In genomic region chr12:94230357-94230905, GRCh38 we compare ENCODE assay signal across 12 cellular contexts.
DNase-seq lines count a peak whose midpoint lies in the region; ATAC-seq, FAIRE-seq and TF ChIP-seq lines count a peak whose summit lies in the region.
"Had no signal": no experiment of that assay in that cellular context is flagged by ENCODE, and none has a peak within 500 bp of the region (broad histone marks: within the 10 kb centered on the region; RNA-seq: fewer than 3 reads in every experiment).

No MANE protein-coding gene starts in this region.

- no peak for TF ChIP-seq EP300 in transverse colon (IDR thresholded peaks at IDR 0.05; ENCODE audit: low read depth)

- H3K4me3 ChIP-seq in Jurkat, Clone E6-1 (ENCODE audit: low read length) = no peak overlapping the region
- H3K4me3 ChIP-seq in fibroblast of villous mesenchyme (ENCODE audit: low read depth, low read length) (no peak overlapping the region), transverse colon (no peak overlapping the region), upper lobe of right lung (no peak overlapping the region)
- H3K4me3 ChIP-seq: ascending aorta had no signal

- TF ChIP-seq CTCF in fibroblast of villous mesenchyme (IDR thresholded peaks at IDR 0.05; ENCODE audit: insufficient read depth, low read depth, low read length) (no peak), GM10266 (IDR thresholded peaks at IDR 0.05; ENCODE audit: control insufficient read depth, insufficient read depth, low read depth, missing control alignments) (no peak), transverse colon (IDR thresholded peaks at IDR 0.05) (no peak), upper lobe of right lung (IDR thresholded peaks at IDR 0.05) (no peak)

- intact Hi-C loops in posterior vena cava (cut with DNase I) (no loop called here), transverse colon (cut with DNase I; ENCODE audit: low total_unique reads) (no loop called here), upper lobe of right lung (cut with DNase I) (no loop called here)

- ATAC-seq in GM21390 (IDR thresholded peaks at IDR 0.05; ENCODE audit: unreplicated experiment) = peak; percentile 45
- no peak for ATAC-seq in upper lobe of right lung
- ATAC-seq: esophagus mucosa had no signal

- DNase-seq in GM12892 (ENCODE audit: insufficient read length) = no peak
- peak; percentile 24 for DNase-seq in Jurkat, Clone E6-1 (ENCODE audit: low read depth, low spot score)
- peak; percentile 23 for DNase-seq in fibroblast of villous mesenchyme (ENCODE audit: low read depth)
- no peak for DNase-seq in GM10266 (ENCODE audit: extremely low spot score)
- DNase-seq in posterior vena cava (ENCODE audit: low spot score) = no peak
- DNase-seq in transverse colon = no peak
- DNase-seq in upper lobe of right lung = no peak
- DNase-seq: DMS153 had no signal

- FAIRE-seq in GM12892 (lab: Jason Lieb, UNC) = peak; percentile 75

- H3K9me3 ChIP-seq in transverse colon = no peaks in the 10 kb centered on the region
- no peaks in the 10 kb centered on the region for H3K9me3 ChIP-seq in upper lobe of right lung
- H3K9me3 ChIP-seq: ascending aorta had no signal

- no peak overlapping the region for H3K27ac ChIP-seq in transverse colon
- no peak overlapping the region for H3K27ac ChIP-seq in upper lobe of right lung
- H3K27ac ChIP-seq: ascending aorta, VCaP had no signal

- TF ChIP-seq POLR2A in GM12892 (IDR thresholded peaks at IDR 0.05; ENCODE audit: low read depth, low read length) (no peak), transverse colon (IDR thresholded peaks at IDR 0.05) (no peak)

- 55 to 67% methylated on average over 1 to 2 of the region's 2 CpGs for WGBS in transverse colon (ENCODE audit: low coverage in 1 of 2), 2 donors

- no peaks in the 10 kb centered on the region for H3K27me3 ChIP-seq in transverse colon
- no peaks in the 10 kb centered on the region for H3K27me3 ChIP-seq in upper lobe of right lung
- H3K27me3 ChIP-seq: ascending aorta had no signal

- H3K36me3 ChIP-seq in transverse colon = no peaks in the 10 kb centered on the region
- no peaks in the 10 kb centered on the region for H3K36me3 ChIP-seq in upper lobe of right lung
- H3K36me3 ChIP-seq: ascending aorta had no signal

- H3K4me1 ChIP-seq in transverse colon (no peaks in the 10 kb centered on the region), upper lobe of right lung (no peaks in the 10 kb centered on the region)
- H3K4me1 ChIP-seq: ascending aorta had no signal

- in situ Hi-C loops in transverse colon (cut with MboI; ENCODE audit: low pct_ligation_motif_present in 1 of 4, low pct_unique_long_range_greater_than_20kb in 1 of 4, low sequenced_read_pairs in 3 of 4) = no loop called here

Comparison
In these comparisons a context has a peak if more than half of its experiments do, and no peak if none do; other contexts are left out.
1. DNase-seq: peak in Jurkat, Clone E6-1 (single experiment) and fibroblast of villous mesenchyme (single experiment); none in GM12892 (single experiment), GM10266 (single experiment), posterior vena cava (single experiment), transverse colon (single experiment) and upper lobe of right lung (single experiment).